ENCODE assay signal across 1 cellular context in the genomic region with DNA sequence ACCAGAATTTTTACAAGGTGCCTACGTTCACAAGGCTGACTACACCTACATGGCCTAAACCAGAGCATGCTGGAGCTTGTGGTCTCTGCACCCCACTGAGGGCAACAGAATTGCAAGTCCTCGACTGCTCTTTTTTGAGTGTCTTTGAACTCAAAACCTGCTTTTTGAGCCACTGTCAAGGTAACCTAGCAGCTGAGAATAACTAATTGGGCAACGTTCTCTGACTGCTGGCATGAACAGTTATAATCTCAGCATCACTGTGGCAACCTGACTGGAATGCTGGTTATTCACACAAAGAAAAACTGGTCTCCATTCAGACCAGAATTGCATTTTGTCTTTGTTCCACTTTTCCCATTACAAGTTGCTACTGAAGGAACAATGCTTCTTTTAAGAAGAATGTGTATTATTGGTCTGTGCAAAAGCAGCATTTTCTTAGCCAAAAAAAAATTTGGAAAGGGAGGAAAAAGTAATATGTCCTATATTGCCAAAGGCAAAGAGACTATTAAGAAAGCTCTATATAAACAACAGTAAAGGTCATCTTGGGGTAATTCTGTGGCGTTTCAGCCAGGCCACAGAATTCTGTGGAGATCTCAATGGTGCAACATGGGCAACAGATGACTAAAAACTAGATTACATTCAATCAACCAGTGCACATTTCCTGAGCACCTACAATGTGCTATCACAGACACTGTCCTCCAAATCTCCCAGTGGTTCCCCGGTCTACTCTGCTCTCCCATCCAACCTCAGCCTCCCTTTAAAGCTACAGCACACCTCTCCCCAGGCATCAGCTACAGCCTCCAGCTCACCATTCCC.
TF ChIP-seq lines count a peak whose summit lies in the region.

No MANE protein-coding gene starts in this region.

TF ChIP-seq in H1, 55 proteins besides CTCF, POLR2A, EP300 and RAD21 (continued from another document):
- TF ChIP-seq TAF1 (IDR thresholded peaks at IDR 0.05; ENCODE audit: low read depth, low read length) (no peak), TBP (IDR thresholded peaks at IDR 0.05; ENCODE audit: low read depth, low read length) (no peak), SP2 (IDR thresholded peaks at IDR 0.05; ENCODE audit: low read length) (no peak)
